8 cellular contexts compared by ENCODE assay signal in the genomic region with DNA sequence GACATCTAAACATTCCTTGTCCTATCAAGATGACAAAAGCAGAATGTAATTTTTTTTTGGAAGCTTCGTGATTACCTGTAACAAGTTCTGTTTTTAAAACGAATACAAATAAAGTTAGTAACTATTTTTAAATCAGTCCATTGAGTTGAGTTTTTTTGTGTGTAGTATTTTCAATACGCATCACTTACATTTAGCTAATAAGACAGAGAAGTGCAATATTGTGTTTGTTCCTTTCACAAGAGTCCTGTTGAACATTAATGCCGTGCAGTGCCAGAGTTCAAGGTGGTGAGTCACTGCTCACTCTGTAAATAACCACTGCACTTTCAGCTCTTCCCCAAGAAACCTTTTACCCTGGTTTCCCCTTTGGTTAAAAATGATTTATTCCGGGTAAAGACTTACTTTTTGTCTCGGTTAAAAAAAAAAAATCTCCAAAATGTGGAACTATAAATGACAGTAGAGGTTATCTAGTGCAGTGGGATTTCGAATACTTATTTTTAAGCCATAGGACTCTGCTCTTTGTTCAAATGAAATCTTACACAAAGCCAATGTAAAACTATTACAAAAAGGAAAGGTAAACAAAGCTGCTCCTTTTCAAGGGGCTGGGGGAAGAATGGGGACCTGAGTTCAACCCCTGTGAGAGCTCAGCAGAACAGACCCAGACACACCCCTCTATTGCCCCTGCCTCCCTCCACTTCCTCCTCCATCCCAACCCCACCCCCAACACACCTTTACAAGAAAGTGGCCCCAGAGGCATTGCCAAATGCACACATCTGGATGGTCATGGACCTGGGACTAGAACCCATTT. TPM values are rescaled to one million over a fixed set of nuclear protein-coding genes. Genes with fewer than 3 reads are reported as not detected.
DNase-seq lines count a peak whose midpoint lies in the region; ATAC-seq, FAIRE-seq and TF ChIP-seq lines count a peak whose summit lies in the region.

No MANE protein-coding gene starts in this region.

- no peaks in the 10 kb centered on the region for H3K27me3 Mint-ChIP-seq in T-cell

- POLR2A ChIA-PET in T-cell (lab: Charles Lee) = interaction anchor here in 1 of 2 donors (0.5 to 0.7 kb wide), 3 partner anchors 17 to 40 kb away, joined by 3 to 6 read pairs (median 4); no protein-coding TSS in a partner anchor

- DNase-seq in activated T-cell treated with anti-CD3 and anti-CD28 coated beads for 24 hours (ENCODE audit: low read depth) = peak; percentile 35
- DNase-seq in activated T-cell treated with anti-CD3 and anti-CD28 coated beads for 4 hours = no peak
- DNase-seq in T-cell = peak in 1 of 34 experiments; percentile 33
- peak; percentile 57 for DNase-seq in fibroblast of peridontal ligament (ENCODE audit: extremely low read depth)
- peak; percentile 23 for DNase-seq in stromal cell of bone marrow (ENCODE audit: low read depth)
- no peak for DNase-seq in GM12891 (ENCODE audit: insufficient read length, low spot score)
- no peak for DNase-seq in T-helper 9 cell

- H3K36me3 Mint-ChIP-seq in T-cell = peaks cover 33% of the 10 kb centered on the region

- CTCF ChIA-PET in T-cell (lab: Charles Lee) = interaction anchor here (0.6 to 1.3 kb wide), 4 partner anchors 15 to 126 kb away, joined by 3 to 5 read pairs (median 4); partner anchors contain the start of gene NIPAL3 (in 1 of the 2)

- peak overlapping the region; percentile 85 to 87 for H3K27ac Mint-ChIP-seq in T-cell

- H3K4me3 Mint-ChIP-seq in T-cell = peak overlapping the region in 2 of 3 donors; percentile 40 to 47

- ATAC-seq in T-cell (replicated peaks in 1 of 4) (peak in 3 of 4 experiments; percentile 67 to 74 (median 71)), HG03460 (IDR thresholded peaks at IDR 0.05; ENCODE audit: unreplicated experiment) (no peak)

- H3K4me1 Mint-ChIP-seq in T-cell = peaks cover 59 to 85% (median 82%) of the 10 kb centered on the region in 3 donors

- no peak for TF ChIP-seq POLR2A in GM12891 (IDR thresholded peaks at IDR 0.05; ENCODE audit: low read depth, low read length)

- H3K9me3 Mint-ChIP-seq in T-cell = no peaks in the 10 kb centered on the region

- FAIRE-seq in GM12891 (lab: Jason Lieb, UNC) = no peak

TF ChIP-seq in GM12891, 5 proteins besides CTCF, POLR2A, EP300 and RAD21:
- TF ChIP-seq POLR2AphosphoS5 (IDR thresholded peaks at IDR 0.05; ENCODE audit: low read depth, low read length) = no peak

RNA-seq across cellular contexts. Expression of gene NCMAP, which starts 14.8 kb away (rescaled TPM):
- under 1 TPM in 4 of 5 donors, not detected in 1; 0.13 to 0.23 (median 0.19) TPM for total RNA-seq in T-cell
- polyA plus RNA-seq in GM12891 (2012; ENCODE audit: low read depth, missing spikeins) = not detected

RNA-seq across cellular contexts. Expression of gene RCAN3, which starts 38.5 kb away (rescaled TPM):
- total RNA-seq in T-cell = 100 to 1,000 TPM; 149 to 202 (median 186) TPM
- polyA plus RNA-seq in GM12891 (2012; ENCODE audit: low read depth, missing spikeins) = 0.71 TPM

Comparison
In these comparisons a context has a peak if more than half of its experiments do, and no peak if none do; other contexts are left out.
1. DNase-seq: peak in activated T-cell treated with anti-CD3 and anti-CD28 coated beads for 24 hours (single experiment), fibroblast of peridontal ligament (single experiment) and stromal cell of bone marrow (single experiment); none in activated T-cell treated with anti-CD3 and anti-CD28 coated beads for 4 hours (single experiment), GM12891 (single experiment) and T-helper 9 cell (single experiment).